7 cellular contexts compared by ENCODE assay signal in genomic region chr11:61679893-61680621, GRCh38. TPM values are rescaled to one million over a fixed set of nuclear protein-coding genes. Genes with fewer than 3 reads are reported as not detected.
DNase-seq lines count a peak whose midpoint lies in the region; ATAC-seq, FAIRE-seq and TF ChIP-seq lines count a peak whose summit lies in the region.

Gene DAGLA (plus strand): TSS chr11:61680391. CDS start chr11:61720156, 39,765 bp downstream.

- WGBS in prostate gland: 3% methylated on average over 70 of the region's 84 CpGs

- H3K36me3 Mint-ChIP-seq in activated naive CD8-positive, alpha-beta T cell treated with anti-CD3 and anti-CD28 coated beads, Interleukin-2, amount 50 U/mL, for 24 hours (ENCODE audit: low read depth): no peaks in the 10 kb centered on the region

- peak within 1 kb of the TSS; percentile 39 for H3K27ac Mint-ChIP-seq in activated naive CD8-positive, alpha-beta T cell treated with anti-CD3 and anti-CD28 coated beads, Interleukin-2, amount 50 U/mL, for 24 hours

- H3K9me3 ChIP-seq in left ventricle myocardium inferior (replicated peaks) (no peaks in the 10 kb centered on the region), prostate gland (no peaks in the 10 kb centered on the region)

- TF ChIP-seq CTCF in GM13977 (IDR thresholded peaks at IDR 0.05; ENCODE audit: extremely low read depth, insufficient read depth, missing control alignments): peak; percentile 97
- TF ChIP-seq CTCF in left ventricle myocardium inferior (IDR thresholded peaks at IDR 0.05; ENCODE audit: borderline replicate concordance): peak; percentile 96
- peak; percentile 94 to 100 (median 96) for TF ChIP-seq CTCF in prostate gland (IDR thresholded peaks at IDR 0.05)

- H3K4me1 Mint-ChIP-seq in activated naive CD8-positive, alpha-beta T cell treated with anti-CD3 and anti-CD28 coated beads, Interleukin-2, amount 50 U/mL, for 24 hours: peaks cover 7% of the 10 kb centered on the region

- DNase-seq in GM13977 (ENCODE audit: low spot score): peak; percentile 96
- DNase-seq in KBM-7: peak; percentile 70
- DNase-seq in SKM-1 treated with dmso at 0.1 percent for 144 hours (lab: John Stamatoyannopoulos, UW; ENCODE audit: unreplicated experiment): peak; percentile 69
- DNase-seq in activated naive CD8-positive, alpha-beta T cell treated with anti-CD3 and anti-CD28 coated beads, Interleukin-2, amount 50 U/mL, for 24 hours: peak; percentile 77
- DNase-seq in left ventricle myocardium inferior: peak; percentile 70
- peak; percentile 60 for DNase-seq in prostate gland (ENCODE audit: low spot score)
- DNase-seq in urothelium cell line (ENCODE audit: low spot score): peak; percentile 97

- peak within 1 kb of the TSS; percentile 55 for H3K4me3 Mint-ChIP-seq in activated naive CD8-positive, alpha-beta T cell treated with anti-CD3 and anti-CD28 coated beads, Interleukin-2, amount 50 U/mL, for 24 hours

- ATAC-seq in activated naive CD8-positive, alpha-beta T cell treated with anti-CD3 and anti-CD28 coated beads, Interleukin-2, amount 50 U/mL, for 24 hours: peak; percentile 56

- FAIRE-seq in urothelium cell line (lab: Jason Lieb, UNC): peak; percentile 90

- H3K27ac ChIP-seq in left ventricle myocardium inferior (replicated peaks): no peak within 1 kb of the TSS
- H3K27ac ChIP-seq in prostate gland: peak within 1 kb of the TSS; percentile 26 to 60

- TF ChIP-seq POLR2A in prostate gland (IDR thresholded peaks at IDR 0.05): no peak

- in situ Hi-C loops in GM13977 (cut with MboI; ENCODE audit: low pct_unique_long_range_greater_than_20kb, low sequenced_read_pairs, unreplicated experiment): no loop called here
- in situ Hi-C loops in KBM-7 (cut with MboI; ENCODE audit: low pct_unique_long_range_greater_than_20kb, low sequenced_read_pairs): no loop called here

- intact Hi-C loops in left ventricle myocardium inferior (cut with micrococcal nuclease) (loop anchor here (2.0 kb wide), 1 partner anchor 53 kb away; no protein-coding TSS in a partner anchor), prostate gland (cut with DNase I) (loop anchor here (2.0 kb wide), 1 partner anchor 53 kb away; no protein-coding TSS in a partner anchor)

- peaks cover 48% of the 10 kb centered on the region for H3K4me1 ChIP-seq in left ventricle myocardium inferior
- peaks cover 12% of the 10 kb centered on the region for H3K4me1 ChIP-seq in prostate gland (replicated peaks)

- H3K4me3 ChIP-seq in left ventricle myocardium inferior (peak within 1 kb of the TSS; percentile 71), prostate gland (peak within 1 kb of the TSS; percentile 46 to 53)

- no peaks in the 10 kb centered on the region for H3K36me3 ChIP-seq in left ventricle myocardium inferior
- H3K36me3 ChIP-seq in prostate gland: no peaks in the 10 kb centered on the region

- H3K27me3 Mint-ChIP-seq in activated naive CD8-positive, alpha-beta T cell treated with anti-CD3 and anti-CD28 coated beads, Interleukin-2, amount 50 U/mL, for 24 hours: peaks cover 16% of the 10 kb centered on the region

- H3K27me3 ChIP-seq in left ventricle myocardium inferior (ENCODE audit: low read depth): peaks cover 25% of the 10 kb centered on the region
- no peaks in the 10 kb centered on the region for H3K27me3 ChIP-seq in prostate gland (replicated peaks; ENCODE audit: insufficient read depth)

- H3K9me3 Mint-ChIP-seq in activated naive CD8-positive, alpha-beta T cell treated with anti-CD3 and anti-CD28 coated beads, Interleukin-2, amount 50 U/mL, for 24 hours: no peaks in the 10 kb centered on the region

RNA-seq across cellular contexts. Expression of gene DAGLA, which starts in this region (rescaled TPM):
- total RNA-seq in left ventricle myocardium inferior (3.2 TPM), prostate gland (10 to 100 TPM; 10.8 to 12.2 TPM)
